Comparison of ENCODE assay signal across 8 cellular contexts in genomic region chr19:3499738-3500428, GRCh38. TPM values are rescaled to one million over a fixed set of nuclear protein-coding genes. Genes with fewer than 3 reads are reported as not detected.
A peak's percentile ranks its signal among the peaks of the same experiment; 100 is the strongest.
DNase-seq lines count a peak whose midpoint lies in the region; ATAC-seq and TF ChIP-seq lines count a peak whose summit lies in the region.

No MANE protein-coding gene starts in this region.

- no peaks in the 10 kb centered on the region for H3K27me3 Mint-ChIP-seq in memory B cell

- peak overlapping the region; percentile 100 for H3K27ac ChIP-seq in brain microvascular endothelial cell

- peak overlapping the region; percentile 97 for H3K27ac Mint-ChIP-seq in memory B cell

- H3K4me1 Mint-ChIP-seq in memory B cell, result peaks cover 16% of the 10 kb centered on the region

- H3K36me3 ChIP-seq in BJ (ENCODE audit: control insufficient read depth, insufficient read depth, low read length) (peaks cover 7% of the 10 kb centered on the region), brain microvascular endothelial cell (replicated peaks) (peaks cover 22% of the 10 kb centered on the region)

- peak overlapping the region; percentile 92 for H3K4me3 Mint-ChIP-seq in memory B cell

- no peaks in the 10 kb centered on the region for H3K9me3 Mint-ChIP-seq in memory B cell

- ATAC-seq in HG03135 (IDR thresholded peaks at IDR 0.05; ENCODE audit: unreplicated experiment) (peak; percentile 5), memory B cell (ENCODE audit: low read depth) (no peak)

- CTCF ChIA-PET in BJ (lab: Yijun Ruan, JAX), result interaction anchor here (0.9 to 2.1 kb wide), 3 partner anchors 12 to 194 kb away, joined by 3 to 10 read pairs (median 8); no protein-coding TSS in a partner anchor

- TF ChIP-seq CTCF in BJ (IDR thresholded peaks at IDR 0.05; ENCODE audit: insufficient read depth, low read depth, low read length), result no peak
- TF ChIP-seq CTCF in brain microvascular endothelial cell (IDR thresholded peaks at IDR 0.05; ENCODE audit: low read depth, low read length, missing control alignments), result no peak

- H3K27me3 ChIP-seq in BJ (ENCODE audit: control insufficient read depth, insufficient read depth, low read length) (no peaks in the 10 kb centered on the region), brain microvascular endothelial cell (replicated peaks) (no peaks in the 10 kb centered on the region)

- H3K36me3 Mint-ChIP-seq in memory B cell, result peaks cover 9% of the 10 kb centered on the region

- DNase-seq in BJ (ENCODE audit: low read depth), result no peak
- no peak for DNase-seq in brain microvascular endothelial cell
- no peak for DNase-seq in memory B cell (ENCODE audit: low spot score in 2 of 2)
- DNase-seq in NCI-H524 treated with DMSO at 0.1 percent for 48 hours (lab: John Stamatoyannopoulos, UW), result no peak
- no peak for DNase-seq in NCI-H2171 (lab: John Stamatoyannopoulos, UW)
- no peak for DNase-seq in HCEC 1CT
- no peak for DNase-seq in NCI-H82 (lab: John Stamatoyannopoulos, UW)

- POLR2A ChIA-PET in BJ (lab: Charles Lee), result no interaction called here

- in situ Hi-C loops in brain microvascular endothelial cell (cut with HindIII; ENCODE audit: low pct_ligation_motif_present, low sequenced_read_pairs), result no loop called here

- peak overlapping the region; percentile 80 for H3K4me3 ChIP-seq in BJ (ENCODE audit: low read depth, low read length)
- H3K4me3 ChIP-seq in brain microvascular endothelial cell (ENCODE audit: low read depth, low read length), result peak overlapping the region; percentile 93

RNA-seq across cellular contexts. Expression of gene DOHH, which starts 0.6 kb away (rescaled TPM):
- polyA plus RNA-seq in BJ (2011; rRNA removed), result 3.9 and 8.3 TPM in 2 replicates
- 1.4 and 2.2 TPM in 2 replicates for polyA minus RNA-seq in BJ (2011; rRNA and poly(A)+ RNA removed)

RNA-seq across cellular contexts. Expression of gene FZR1, which starts 6.2 kb away (rescaled TPM):
- 20.4 and 52.3 TPM in 2 replicates for polyA plus RNA-seq in BJ (2011; rRNA removed)
- 30.6 and 36.3 TPM in 2 replicates for polyA minus RNA-seq in BJ (2011; rRNA and poly(A)+ RNA removed)

RNA-seq across cellular contexts. Expression of gene SMIM44, which starts 16.6 kb away (rescaled TPM):
- not detected in 2 replicates for polyA plus RNA-seq in BJ (2011; rRNA removed)
- polyA minus RNA-seq in BJ (2011; rRNA and poly(A)+ RNA removed), result not detected in 2 replicates

RNA-seq across cellular contexts. Expression of gene SMIM24, which starts 19.6 kb away (rescaled TPM):
- polyA plus RNA-seq in BJ (2011; rRNA removed), result 0.12 and 0.20 TPM in 2 replicates
- polyA minus RNA-seq in BJ (2011; rRNA and poly(A)+ RNA removed), result 0.33 and 0.62 TPM in 2 replicates

RNA-seq across cellular contexts. Expression of gene TEKTIP1, which starts 39.1 kb away (rescaled TPM):
- not detected in 2 replicates for polyA plus RNA-seq in BJ (2011; rRNA removed)
- polyA minus RNA-seq in BJ (2011; rRNA and poly(A)+ RNA removed), result not detected in 2 replicates
